Comparison of ENCODE assay signal across 15 cellular contexts in genomic region chr11:32386770-32387377, GRCh38. TPM values are rescaled to one million over a fixed set of nuclear protein-coding genes. Genes with fewer than 3 reads are reported as not detected.
DNase-seq lines count a peak whose midpoint lies in the region; ATAC-seq and TF ChIP-seq lines count a peak whose summit lies in the region.
"Had no signal": no experiment of that assay in that cellular context is flagged by ENCODE, and none has a peak within 500 bp of the region (broad histone marks: within the 10 kb centered on the region; RNA-seq: fewer than 3 reads in every experiment).

No MANE protein-coding gene starts in this region.

- ATAC-seq in GM19463 (IDR thresholded peaks at IDR 0.05; ENCODE audit: unreplicated experiment): no peak

- H3K4me3 Mint-ChIP-seq in MCF 10A (ENCODE audit: unreplicated experiment): no peak overlapping the region
- H3K4me3 Mint-ChIP-seq: central memory CD8-positive, alpha-beta T cell had no signal

- no peaks in the 10 kb centered on the region for H3K9me3 ChIP-seq in breast epithelium
- H3K9me3 ChIP-seq in tibial nerve: no peaks in the 10 kb centered on the region
- H3K9me3 ChIP-seq: A549, esophagus squamous epithelium, transverse colon had no signal

- no peak for TF ChIP-seq POLR2A in breast epithelium (IDR thresholded peaks at IDR 0.05)
- TF ChIP-seq POLR2A in tibial nerve (IDR thresholded peaks at IDR 0.05): no peak

- no peaks in the 10 kb centered on the region for H3K36me3 Mint-ChIP-seq in MCF 10A (ENCODE audit: insufficient read depth, unreplicated experiment)

- no peak for TF ChIP-seq EP300 in tibial nerve (IDR thresholded peaks at IDR 0.05)

- H3K4me1 Mint-ChIP-seq in MCF 10A (ENCODE audit: insufficient read depth, unreplicated experiment): no peaks in the 10 kb centered on the region
- H3K4me1 Mint-ChIP-seq: central memory CD8-positive, alpha-beta T cell had no signal

- H3K27me3 Mint-ChIP-seq in MCF 10A (ENCODE audit: insufficient read depth, unreplicated experiment): peaks cover 6% of the 10 kb centered on the region

- H3K4me1 ChIP-seq in breast epithelium: no peaks in the 10 kb centered on the region
- no peaks in the 10 kb centered on the region for H3K4me1 ChIP-seq in tibial nerve
- H3K4me1 ChIP-seq: A549, esophagus squamous epithelium had no signal

- CTCF ChIA-PET in MCF 10A (lab: Yijun Ruan, JAX): interaction anchor here (0.6 to 2.8 kb wide), 28 partner anchors 7 to 420 kb away, joined by 3 to 21 read pairs (median 4); partner anchors contain the start of genes CCDC73 and EIF3M

- no peaks in the 10 kb centered on the region for H3K9me3 Mint-ChIP-seq in MCF 10A (ENCODE audit: unreplicated experiment)
- H3K9me3 Mint-ChIP-seq: central memory CD8-positive, alpha-beta T cell had no signal

- no peak overlapping the region for H3K27ac Mint-ChIP-seq in MCF 10A (ENCODE audit: low read depth, unreplicated experiment)

- DNase-seq in MCF 10A (ENCODE audit: unreplicated experiment): peak; percentile 40
- no peak for DNase-seq in breast epithelium (ENCODE audit: low spot score in 2 of 2)
- DNase-seq in NOMO-1 treated with DMSO at 0.1 percent for 48 hours (lab: John Stamatoyannopoulos, UW; ENCODE audit: unreplicated experiment): peak; percentile 58
- DNase-seq in choroid plexus epithelial cell (ENCODE audit: low read depth): peak; percentile 44
- peak; percentile 8 for DNase-seq in pulmonary artery endothelial cell (ENCODE audit: low read depth, low spot score)
- no peak for DNase-seq in posterior cingulate gyrus
- no peak for DNase-seq in tibial nerve (ENCODE audit: low spot score in 2 of 2)
- DNase-seq: activated CD4-positive, alpha-beta T cell treated with anti-CD3 and anti-CD28 coated beads, Interleukin-2, amount 50 U/mL, for 1 hour; esophagus squamous epithelium; NCI-H1048; NCI-H510A treated with DMSO at 0.1 percent for 48 hours; transverse colon had no signal

- TF ChIP-seq CTCF in MCF 10A (IDR thresholded peaks at IDR 0.05; ENCODE audit: unreplicated experiment) (no peak), breast epithelium (IDR thresholded peaks at IDR 0.05) (no peak), choroid plexus epithelial cell (conservative IDR thresholded peaks at IDR 0.05; ENCODE audit: low read depth, low read length) (no peak), tibial nerve (IDR thresholded peaks at IDR 0.05) (no peak)

- POLR2A ChIA-PET in MCF 10A (lab: Yijun Ruan, JAX): interaction anchor here (0.5 to 1.0 kb wide), 4 partner anchors 11 to 1464 kb away, joined by 3 to 5 read pairs (median 4); no protein-coding TSS in a partner anchor

- H3K27me3 ChIP-seq in breast epithelium: peaks cover 0 to 23% of the 10 kb centered on the region in 2 donors
- H3K27me3 ChIP-seq in tibial nerve: peaks cover 0 to 6% of the 10 kb centered on the region in 2 donors
- H3K27me3 ChIP-seq: transverse colon had no signal

- H3K36me3 ChIP-seq in breast epithelium: no peaks in the 10 kb centered on the region
- H3K36me3 ChIP-seq in tibial nerve: no peaks in the 10 kb centered on the region
- H3K36me3 ChIP-seq: esophagus squamous epithelium, transverse colon had no signal

- no peak overlapping the region for H3K4me3 ChIP-seq in breast epithelium
- no peak overlapping the region for H3K4me3 ChIP-seq in choroid plexus epithelial cell (ENCODE audit: low read depth, low read length)
- no peak overlapping the region for H3K4me3 ChIP-seq in tibial nerve
- H3K4me3 ChIP-seq: A549, esophagus squamous epithelium, transverse colon had no signal

- BruUV-seq in MCF 10A (replicated peaks; lab: Mats Ljungman, UMichigan): no TSS peak

- intact Hi-C loops in MCF 10A (cut with micrococcal nuclease): loop anchor here (1.0 to 10.0 kb wide), 2 partner anchors 198 to 406 kb away; partner anchors contain the start of gene EIF3M
- intact Hi-C loops in breast epithelium (cut with DNase I; ENCODE audit: low total_unique reads): no loop called here
- intact Hi-C loops in posterior cingulate gyrus (cut with DNase I): no loop called here

- no peak overlapping the region for H3K27ac ChIP-seq in breast epithelium
- H3K27ac ChIP-seq in tibial nerve: no peak overlapping the region
- H3K27ac ChIP-seq: A549, esophagus squamous epithelium, transverse colon had no signal

- 22 to 26% methylated on average over 8 of the region's 8 CpGs for WGBS in tibial nerve, 2 donors

RNA-seq across cellular contexts. Expression of gene WT1, which starts 48.5 kb away (rescaled TPM):
- total RNA-seq in MCF 10A (2022) (0.22 and 0.61 TPM in 2 replicates), breast epithelium (10 to 100 TPM in 1 of 3 donors, under 1 TPM in 1, not detected in 1; 0.66 to 11.6 TPM), pulmonary artery endothelial cell (under 0.01 and 0.25 TPM in 2 replicates), tibial nerve (not detected)
- total RNA-seq: esophagus squamous epithelium had no signal

Comparison
In these comparisons a context has a peak if more than half of its experiments do, and no peak if none do; other contexts are left out.
1. DNase-seq: peak in MCF 10A (single experiment), NOMO-1 treated with DMSO at 0.1 percent for 48 hours (single experiment), choroid plexus epithelial cell (single experiment) and pulmonary artery endothelial cell (single experiment); none in breast epithelium (0 of 2), posterior cingulate gyrus (0 of 10) and tibial nerve (0 of 2).